ENCODE assay signal across 8 cellular contexts in the genomic region with DNA sequence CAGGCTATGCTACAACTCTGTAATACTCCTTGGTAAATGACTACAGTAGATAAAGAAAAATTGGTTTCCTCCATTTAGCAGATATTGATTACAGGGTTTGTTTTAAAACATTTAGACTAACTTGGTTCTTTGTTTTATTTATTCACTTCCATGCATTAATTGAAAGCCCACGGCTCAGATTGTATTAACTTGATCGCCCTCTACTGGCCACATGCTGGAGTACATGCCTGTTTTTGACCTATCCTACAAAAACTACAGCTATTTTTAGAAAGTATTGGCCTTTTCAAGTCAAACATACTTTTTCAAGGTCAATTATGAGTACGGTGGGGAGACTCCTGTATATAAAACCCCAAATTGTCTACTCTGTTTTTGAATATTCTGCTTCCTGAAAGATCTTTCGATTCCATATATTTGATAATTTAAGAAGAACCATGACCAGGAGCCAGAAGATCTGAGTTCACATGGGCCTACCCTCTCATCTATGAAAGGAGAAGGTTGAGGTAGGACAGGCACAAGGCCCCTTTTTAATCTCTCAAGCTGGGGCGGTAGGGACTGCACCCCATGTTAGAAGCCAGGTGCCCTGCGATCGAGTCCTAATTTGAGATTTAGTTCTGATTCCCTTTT. TPM values are rescaled to one million over a fixed set of nuclear protein-coding genes. Genes with fewer than 3 reads are reported as not detected.
A peak's percentile ranks its signal among the peaks of the same experiment; 100 is the strongest.
DNase-seq lines count a peak whose midpoint lies in the region; ATAC-seq, FAIRE-seq and TF ChIP-seq lines count a peak whose summit lies in the region.

No MANE protein-coding gene starts in this region.

- no peak overlapping the region for H3K56ac ChIP-seq in IMR-90 (ENCODE audit: extremely low read depth, insufficient read depth, low read length)

- peak; percentile 91 for FAIRE-seq in A204.1 (lab: Jason Lieb, UNC)

- H3K9me3 ChIP-seq in IMR-90 (ENCODE audit: control insufficient read depth, insufficient read depth, low read length) = peaks cover 19% of the 10 kb centered on the region
- H3K9me3 ChIP-seq in SJSA1 (replicated peaks) = no peaks in the 10 kb centered on the region
- H3K9me3 ChIP-seq in mesenchymal stem cell (ENCODE audit: control insufficient read depth, low read length) = no peaks in the 10 kb centered on the region
- no peaks in the 10 kb centered on the region for H3K9me3 ChIP-seq in thyroid gland

- H4K8ac ChIP-seq in IMR-90 (ENCODE audit: low read depth in 2 of 2, low read length in 2 of 2) (no peak overlapping the region), mesenchymal stem cell (ENCODE audit: low read length) (no peak overlapping the region)

- H4K91ac ChIP-seq in IMR-90 (ENCODE audit: insufficient read depth, low read depth, low read length) (no peak overlapping the region), mesenchymal stem cell (ENCODE audit: low read length) (no peak overlapping the region)

- CTCF ChIA-PET in IMR-90 (lab: Yijun Ruan, JAX) = interaction anchor here (0.7 kb wide), 1 partner anchor 48 kb away, joined by 4 read pairs; no protein-coding TSS in a partner anchor

- TF ChIP-seq CTCF in IMR-90 (conservative IDR thresholded peaks at IDR 0.05; ENCODE audit: low read depth, low read length) (peak; percentile 46), thyroid gland (IDR thresholded peaks at IDR 0.05) (peak; percentile 39 to 87 (median 78))

- no peaks in the 10 kb centered on the region for H3K36me3 ChIP-seq in IMR-90 (ENCODE audit: control insufficient read depth, insufficient read depth, low read length)
- H3K36me3 ChIP-seq in SJSA1 = no peaks in the 10 kb centered on the region
- H3K36me3 ChIP-seq in mesenchymal stem cell (ENCODE audit: control insufficient read depth in 1 of 2, insufficient read depth in 2 of 2, low read depth in 1 of 2, low read length in 2 of 2) = no peaks in the 10 kb centered on the region
- no peaks in the 10 kb centered on the region for H3K36me3 ChIP-seq in thyroid gland

- no peaks in the 10 kb centered on the region for H3K27me3 ChIP-seq in IMR-90 (ENCODE audit: control insufficient read depth, insufficient read depth, low read length)
- no peaks in the 10 kb centered on the region; the same call in none of the 2 replicates for H3K27me3 ChIP-seq in SJSA1 (replicated peaks)
- peaks cover 0 to 3% of the 10 kb centered on the region in 2 experiments for H3K27me3 ChIP-seq in mesenchymal stem cell (ENCODE audit: control insufficient read depth in 1 of 2, insufficient read depth in 1 of 2, low read length in 2 of 2)
- H3K27me3 ChIP-seq in thyroid gland = no peaks in the 10 kb centered on the region

- H2BK5ac ChIP-seq in IMR-90 (ENCODE audit: low read depth, low read length, poor library complexity, severe bottlenecking) (no peak overlapping the region), mesenchymal stem cell (ENCODE audit: low read depth, low read length, poor library complexity, severe bottlenecking) (no peak overlapping the region)

- no peaks in the 10 kb centered on the region for H3K9me1 ChIP-seq in IMR-90 (ENCODE audit: insufficient read depth, low read length)

- no peak for ATAC-seq in IMR-90 (ENCODE audit: low read depth)
- no peak for ATAC-seq in HG02884 (IDR thresholded peaks at IDR 0.05; ENCODE audit: unreplicated experiment)

- H2BK12ac ChIP-seq in mesenchymal stem cell (ENCODE audit: low read length in 2 of 2) = no peak overlapping the region

- no peaks in the 10 kb centered on the region for H3K4me1 ChIP-seq in IMR-90 (ENCODE audit: control insufficient read depth, insufficient read depth, low read length)
- no peaks in the 10 kb centered on the region for H3K4me1 ChIP-seq in SJSA1 (replicated peaks)
- H3K4me1 ChIP-seq in mesenchymal stem cell (ENCODE audit: control insufficient read depth, insufficient read depth, low read depth, low read length) = no peaks in the 10 kb centered on the region
- H3K4me1 ChIP-seq in thyroid gland = no peaks in the 10 kb centered on the region

- H2BK120ac ChIP-seq in IMR-90 (ENCODE audit: low read depth, low read length) = no peak overlapping the region
- H2BK120ac ChIP-seq in mesenchymal stem cell (ENCODE audit: low read depth, low read length) = no peak overlapping the region

- H3K18ac ChIP-seq in IMR-90 (ENCODE audit: low read depth, low read length) (no peak overlapping the region), mesenchymal stem cell (ENCODE audit: low read depth in 1 of 2, low read length in 2 of 2) (no peak overlapping the region)

- intact Hi-C loops in IMR-90 (cut with micrococcal nuclease) = no loop called here
- intact Hi-C loops in thyroid gland (cut with DNase I) = no loop called here

- H3K4me3 ChIP-seq in IMR-90 (ENCODE audit: insufficient read depth, low read depth, low read length) (no peak overlapping the region), SJSA1 (no peak overlapping the region), mesenchymal stem cell (ENCODE audit: insufficient read depth in 1 of 2, low read depth in 1 of 2, low read length in 2 of 2) (no peak overlapping the region), thyroid gland (replicated peaks in 1 of 3) (no peak overlapping the region)

- H3K4ac ChIP-seq in IMR-90 (ENCODE audit: low read depth, low read length) (no peak overlapping the region), mesenchymal stem cell (ENCODE audit: low read depth in 1 of 2, low read length in 2 of 2) (no peak overlapping the region)

- H2AFZ ChIP-seq in IMR-90 (replicated peaks; ENCODE audit: low read length, poor library complexity) = no peak overlapping the region
- no peak overlapping the region for H2AFZ ChIP-seq in mesenchymal stem cell (ENCODE audit: low read depth, low read length)

- in situ Hi-C loops in IMR-90 (cut with MboI; ENCODE audit: low sequenced_read_pairs) = no loop called here

- dilution Hi-C loops in IMR-90 (cut with HindIII; ENCODE audit: low sequenced_read_pairs, unreplicated experiment) = no loop called here

- no CpG with 5 or more reads among the region's 7 CpGs for WGBS in IMR-90 (ENCODE audit: extremely low coverage in 2 of 2, insufficient read length in 1 of 2), 2 experiments
- 22% methylated on average over 3 of the region's 7 CpGs for WGBS in mesenchymal stem cell
- WGBS in thyroid gland, 2 donors = 39 to 45% methylated on average over 7 of the region's 7 CpGs

- H3K79me1 ChIP-seq in IMR-90 (ENCODE audit: low read depth in 1 of 2, low read length in 2 of 2) = no peaks in the 10 kb centered on the region
- H3K79me1 ChIP-seq in mesenchymal stem cell (replicated peaks; ENCODE audit: low read length, poor library complexity, severe bottlenecking) = no peaks in the 10 kb centered on the region

- DNase-seq in ELR (ENCODE audit: low read depth) = peak; percentile 68
- DNase-seq in IMR-90 = no peak
- DNase-seq in SJSA1 (ENCODE audit: low read depth in 1 of 2, low spot score in 2 of 2) = peak; percentile 52 to 60
- DNase-seq in cerebellum (ENCODE audit: low spot score) = peak; percentile 67
- peak; percentile 29 for DNase-seq in mesenchymal stem cell
- DNase-seq in thyroid gland = peak; percentile 61 to 71

- no peaks in the 10 kb centered on the region for H4K20me1 ChIP-seq in IMR-90 (ENCODE audit: insufficient read depth, low read length)

- H3K4me2 ChIP-seq in IMR-90 (ENCODE audit: low read depth, low read length) (no peak overlapping the region), mesenchymal stem cell (ENCODE audit: low read length, poor library complexity, severe bottlenecking) (no peak overlapping the region)

- POLR2A ChIA-PET in IMR-90 (lab: Charles Lee; ENCODE audit: unreplicated experiment) = no interaction called here

- H2AK5ac ChIP-seq in IMR-90 (ENCODE audit: low read depth, low read length) = no peak overlapping the region
- H2AK5ac ChIP-seq in mesenchymal stem cell (ENCODE audit: low read length, severe bottlenecking) = no peak overlapping the region

- no peak overlapping the region for H2BK15ac ChIP-seq in IMR-90 (ENCODE audit: low read depth, low read length)
- H2BK15ac ChIP-seq in mesenchymal stem cell (ENCODE audit: low read depth, poor library complexity, severe bottlenecking) = no peak overlapping the region

- no TSS peak for BruUV-seq in IMR-90 (replicated peaks; lab: Mats Ljungman, UMichigan)

- peak; percentile 34; the same call in 1 of the 2 replicates for TF ChIP-seq RAD21 in IMR-90 (IDR thresholded peaks at IDR 0.05; ENCODE audit: low read length)

- TF ChIP-seq POLR2A in IMR-90 (IDR thresholded peaks at IDR 0.05; ENCODE audit: low read depth, low read length) (no peak), thyroid gland (IDR thresholded peaks at IDR 0.05) (no peak)

- no peak overlapping the region for H4K5ac ChIP-seq in IMR-90 (ENCODE audit: low read depth, low read length)

- H3K27ac ChIP-seq in IMR-90 (ENCODE audit: insufficient read depth, low read length) (no peak overlapping the region), SJSA1 (no peak overlapping the region), mesenchymal stem cell (ENCODE audit: low read length, poor library complexity, severe bottlenecking) (no peak overlapping the region), thyroid gland (no peak overlapping the region)

- H2BK20ac ChIP-seq in IMR-90 (ENCODE audit: low read depth, low read length) = no peak overlapping the region

- no peak overlapping the region for H3K23ac ChIP-seq in IMR-90 (ENCODE audit: low read depth, low read length)
- H3K23ac ChIP-seq in mesenchymal stem cell (ENCODE audit: low read length in 2 of 2) = no peak overlapping the region

- no peak overlapping the region for H3K9ac ChIP-seq in IMR-90 (ENCODE audit: low read depth, low read length)
- no peak overlapping the region for H3K9ac ChIP-seq in mesenchymal stem cell (ENCODE audit: low read length)

- H2AK9ac ChIP-seq in IMR-90 (replicated peaks; ENCODE audit: low read depth, low read length, poor library complexity) = no peak overlapping the region

- H3K14ac ChIP-seq in IMR-90 (replicated peaks; ENCODE audit: low read depth, low read length) = no peak overlapping the region
- no peak overlapping the region for H3K14ac ChIP-seq in mesenchymal stem cell (ENCODE audit: low read length in 2 of 2)

TF ChIP-seq in IMR-90, 13 proteins besides CTCF, POLR2A, EP300 and RAD21 (continues in another document):
- TF ChIP-seq CHD1 (IDR thresholded peaks at IDR 0.05; ENCODE audit: low read depth, low read length) (no peak), MAZ (IDR thresholded peaks at IDR 0.05; ENCODE audit: borderline replicate concordance, low read depth, low read length) (no peak), CEBPB (IDR thresholded peaks at IDR 0.05; ENCODE audit: low read depth, low read length) (no peak), NFE2L2 (IDR thresholded peaks at IDR 0.05; ENCODE audit: low read depth, low read length) (no peak), RCOR1 (IDR thresholded peaks at IDR 0.05; ENCODE audit: insufficient replicate concordance, low read length) (no peak), SMC3 (IDR thresholded peaks at IDR 0.05; ENCODE audit: low read depth, low read length) (no peak)

RNA-seq across cellular contexts. Expression of gene CA10, which starts 51.8 kb away (rescaled TPM):
- not detected in 2 replicates for total RNA-seq in IMR-90 (2012; rRNA removed)
- polyA plus RNA-seq in IMR-90 (2012; rRNA removed) = not detected in 2 replicates
- polyA plus RNA-seq in IMR-90 (2012; cell fraction: cytosol; rRNA removed) = not detected in 2 replicates
- not detected in 2 replicates for polyA plus RNA-seq in IMR-90 (2012; cell fraction: nucleus; rRNA removed; ENCODE audit: low replicate concordance)
- total RNA-seq in SJSA1 (2014; rRNA removed; shearing (Covaris generic)) = not detected in 2 replicates
- total RNA-seq in cerebellum = 23.4 TPM
- polyA plus RNA-seq in mesenchymal stem cell (2013, experiment 1 of 2) = 0.01 TPM
- polyA plus RNA-seq in mesenchymal stem cell (2013, experiment 2 of 2) = not detected
- total RNA-seq in thyroid gland = not detected

Comparison
In these comparisons a context has a peak if more than half of its experiments do, and no peak if none do; other contexts are left out.
1. RNA of gene CA10, which starts 51.8 kb away (total RNA-seq): 23.4 TPM in cerebellum (single experiment); not detected in IMR-90, not detected in SJSA1 and not detected in thyroid gland; every median in the first group is over 10 times any median in the second.